Comparison of ENCODE assay signal across 14 cellular contexts in the genomic region with DNA sequence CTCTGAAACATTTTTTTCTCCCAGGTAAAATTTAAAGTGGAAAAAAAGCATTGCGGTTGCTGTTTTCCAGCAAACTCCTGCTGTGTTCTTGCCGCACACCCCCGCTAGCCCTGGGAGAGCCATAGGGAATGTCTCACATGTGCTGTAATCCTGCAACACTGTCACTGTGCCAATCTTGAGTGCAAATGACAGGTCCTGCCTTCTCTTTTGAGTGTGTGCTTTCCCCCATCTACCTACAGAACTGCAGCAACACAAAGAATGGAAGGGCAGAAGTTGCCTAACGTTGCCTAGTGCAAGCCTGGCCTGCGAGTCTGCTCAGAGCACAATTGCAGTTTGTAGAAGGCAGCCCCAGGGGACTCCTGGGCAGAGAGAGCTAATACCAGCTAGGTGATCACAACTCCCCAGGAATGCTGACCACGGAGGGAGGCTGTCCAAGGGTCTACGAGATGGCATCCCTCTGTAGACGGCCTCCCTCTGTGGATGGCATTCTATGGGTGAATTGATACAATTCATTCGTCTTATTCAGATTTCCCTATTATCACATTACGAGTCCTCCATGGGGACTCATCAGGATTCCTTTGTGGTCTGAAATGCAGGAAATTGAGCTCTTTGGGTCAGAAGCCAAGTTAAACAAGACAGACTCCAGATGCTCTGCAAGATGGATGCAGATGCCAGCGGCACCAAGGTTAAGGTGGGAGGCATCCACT.
DNase-seq lines count a peak whose midpoint lies in the region; ATAC-seq and TF ChIP-seq lines count a peak whose summit lies in the region.
"Had no signal": no experiment of that assay in that cellular context is flagged by ENCODE, and none has a peak within 500 bp of the region (broad histone marks: within the 10 kb centered on the region; RNA-seq: fewer than 3 reads in every experiment).

No MANE protein-coding gene starts in this region.

- H3K27me3 ChIP-seq in osteoblast (ENCODE audit: insufficient read depth, low read length) = peaks cover 10% of the 10 kb centered on the region
- H3K27me3 ChIP-seq in psoas muscle (ENCODE audit: insufficient read depth in 3 of 3, low read length in 2 of 3) = no peaks in the 10 kb centered on the region

- 52 to 58% (median 57%) methylated on average over 11 of the region's 11 CpGs for WGBS in psoas muscle, 3 donors

- intact Hi-C loops in psoas muscle (cut with DNase I) = no loop called here

- peak overlapping the region; percentile 27 for H3K27ac ChIP-seq in osteoblast (ENCODE audit: low read depth, low read length)
- H3K27ac ChIP-seq in psoas muscle = no peak overlapping the region
- H3K27ac ChIP-seq: heart left ventricle had no signal

- no peaks in the 10 kb centered on the region for H3K36me3 ChIP-seq in osteoblast (ENCODE audit: insufficient read depth, low read length)
- H3K36me3 ChIP-seq in psoas muscle (ENCODE audit: insufficient read depth in 1 of 2, low read depth in 1 of 2) = no peaks in the 10 kb centered on the region
- H3K36me3 ChIP-seq: heart left ventricle had no signal

- H3K79me2 ChIP-seq in osteoblast (ENCODE audit: insufficient read depth, low read length) = no peaks in the 10 kb centered on the region

- ATAC-seq in omental fat pad (ENCODE audit: low FRiP score) (no peak), psoas muscle (no peak)
- ATAC-seq: CD8-positive, alpha-beta T cell; GM12878; stimulated activated effector memory CD8-positive, alpha-beta T cell treated with anti-CD3 and anti-CD28 coated beads, Interleukin-12 subunit alpha, Interleukin-12 subunit beta, amount 100 ng/mL, for 72 hours had no signal

- TF ChIP-seq CTCF in fibroblast of mammary gland (conservative IDR thresholded peaks at IDR 0.05; ENCODE audit: control insufficient read depth, insufficient read depth, low read depth, low read length) (no peak), osteoblast (IDR thresholded peaks at IDR 0.05; ENCODE audit: extremely low read depth, low read depth, low read length) (no peak), omental fat pad (IDR thresholded peaks at IDR 0.05) (no peak), psoas muscle (IDR thresholded peaks at IDR 0.05) (no peak)

- H3K4me1 ChIP-seq in osteoblast (ENCODE audit: insufficient read depth, low read length) (peaks cover 56% of the 10 kb centered on the region), psoas muscle (no peaks in the 10 kb centered on the region)

- H3K9me3 ChIP-seq in osteoblast (ENCODE audit: low read depth, low read length) (no peaks in the 10 kb centered on the region), psoas muscle (peaks cover 5% of the 10 kb centered on the region)

- DNase-seq in GM04503 (ENCODE audit: low read depth) = peak; percentile 66
- DNase-seq in RPMI7951 (ENCODE audit: low read depth) = peak; percentile 86
- peak; percentile 87 for DNase-seq in fibroblast of mammary gland (ENCODE audit: low read depth)
- DNase-seq in osteoblast (ENCODE audit: insufficient read length, low spot score, missing footprints) = peak; percentile 88
- no peak for DNase-seq in SW 1271 (lab: John Stamatoyannopoulos, UW)
- no peak for DNase-seq in SHP77 treated with DMSO at 0.1 percent for 48 hours (lab: John Stamatoyannopoulos, UW)
- DNase-seq in omental fat pad (ENCODE audit: low spot score) = no peak
- no peak for DNase-seq in psoas muscle
- DNase-seq: activated T-cell treated with anti-CD3 and anti-CD28 coated beads, Interleukin-2, amount 50 U/mL, for 1 hour; CD8-positive, alpha-beta T cell; OCI-M1 had no signal

- H3K4me2 ChIP-seq in osteoblast (ENCODE audit: insufficient read depth, low read length) = peak overlapping the region; percentile 60

- no peaks in the 10 kb centered on the region for H4K20me1 ChIP-seq in osteoblast (ENCODE audit: insufficient read depth, low read length)

- H3K4me3 ChIP-seq in fibroblast of mammary gland (ENCODE audit: control insufficient read depth, low read depth, low read length) (no peak overlapping the region), osteoblast (ENCODE audit: insufficient read depth, low read length) (peak overlapping the region; percentile 30), psoas muscle (no peak overlapping the region)
- H3K4me3 ChIP-seq: GM12878, heart left ventricle had no signal

- no peak overlapping the region for H2AFZ ChIP-seq in osteoblast (ENCODE audit: low read length)

Comparison
In these comparisons a context has a peak if more than half of its experiments do, and no peak if none do; other contexts are left out.
1. DNase-seq: peak in GM04503 (single experiment), RPMI7951 (single experiment), fibroblast of mammary gland (single experiment) and osteoblast (single experiment); none in SW 1271 (0 of 2), SHP77 treated with DMSO at 0.1 percent for 48 hours (single experiment), omental fat pad (single experiment) and psoas muscle (0 of 2).